ENCODE assay signal across 25 cellular contexts in the genomic region with DNA sequence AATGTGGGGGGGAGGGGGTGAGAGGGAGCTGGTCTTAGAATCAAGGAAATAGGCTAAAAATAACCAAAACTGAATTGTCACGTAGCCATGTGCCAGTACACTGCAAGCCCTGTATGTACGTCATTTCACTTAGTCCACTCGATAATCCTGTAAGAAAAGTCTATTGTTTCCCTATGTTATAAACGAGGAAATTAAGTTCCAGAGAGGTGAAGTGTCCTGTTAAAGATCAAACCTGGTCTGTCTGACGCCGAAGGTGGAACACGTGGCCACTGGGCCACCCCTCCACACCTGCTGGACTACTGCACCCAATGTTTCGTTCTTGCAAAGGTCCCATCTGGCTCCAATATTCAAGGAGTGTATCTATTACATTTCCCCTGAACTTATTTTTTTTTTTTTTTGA. TPM values are rescaled to one million over a fixed set of nuclear protein-coding genes. Genes with fewer than 3 reads are reported as not detected.
A peak's percentile ranks its signal among the peaks of the same experiment; 100 is the strongest.
DNase-seq lines count a peak whose midpoint lies in the region; ATAC-seq, FAIRE-seq and TF ChIP-seq lines count a peak whose summit lies in the region.
"Had no signal": no experiment of that assay in that cellular context is flagged by ENCODE, and none has a peak within 500 bp of the region (broad histone marks: within the 10 kb centered on the region; RNA-seq: fewer than 3 reads in every experiment).

No MANE protein-coding gene starts in this region.

- no peaks in the 10 kb centered on the region for H3K9me3 ChIP-seq in sigmoid colon
- H3K9me3 ChIP-seq: right lobe of liver, SJCRH30, thoracic aorta had no signal

- no peak for FAIRE-seq in H54 (lab: Jason Lieb, UNC)
- FAIRE-seq: GM12892 had no signal

- no peak for TF ChIP-seq CTCF in sigmoid colon (IDR thresholded peaks at IDR 0.05)

- DNase-seq in DMS79 (lab: John Stamatoyannopoulos, UW) (peak; percentile 62), NCI-H2196 (lab: John Stamatoyannopoulos, UW; ENCODE audit: unreplicated experiment) (peak; percentile 62), left colon (peak; percentile 66 to 86), sigmoid colon (peak; percentile 42), NCI-H446 treated with DMSO at 0.1 percent for 48 hours (lab: John Stamatoyannopoulos, UW) (no peak), H54 (ENCODE audit: insufficient read length, low spot score) (no peak), NK-92 (lab: John Stamatoyannopoulos, UW; ENCODE audit: unreplicated experiment) (no peak)
- DNase-seq in NK-92 treated with Interleukin-12 subunit alpha and Interleukin-12 subunit beta, amount 100 ng/mL, for 24 hours (lab: John Stamatoyannopoulos, UW): no peak
- DNase-seq: activated gamma-delta T cell treated with Interleukin-2 at 50 U/mL for 16 hours; CD4-positive, CD25-positive, alpha-beta regulatory T cell; cortex of kidney; DND-41; left ventricle myocardium superior; NCI-H2081; right lobe of liver; stimulated activated CD4-positive, alpha-beta T cell treated with anti-CD3 and anti-CD28 coated beads, Interleukin-1b, Interleukin-23, amount 100 ng/mL, for 48 hours; stimulated activated naive B cell treated with anti-CD40 and anti-IgM and Interleukin-4, amounts not matched to agents 10 μg/mL and 1 μg/mL and 100 μg/mL, for 72 hours had no signal

- no peaks in the 10 kb centered on the region for H3K36me3 ChIP-seq in sigmoid colon
- H3K36me3 ChIP-seq: right lobe of liver, SJCRH30, thoracic aorta had no signal

- no peak for TF ChIP-seq EP300 in sigmoid colon (IDR thresholded peaks at IDR 0.05)

- no peaks in the 10 kb centered on the region for H3K27me3 ChIP-seq in sigmoid colon
- H3K27me3 ChIP-seq: right lobe of liver, SJCRH30 had no signal

- H3K27ac ChIP-seq in sigmoid colon: no peak overlapping the region
- H3K27ac ChIP-seq: right lobe of liver, SJCRH30, thoracic aorta had no signal

- peak; percentile 80 for ATAC-seq in left colon
- ATAC-seq: left ventricle myocardium superior; Panc1; right lobe of liver; stimulated activated naive B cell treated with anti-CD40 and anti-IgM and Interleukin-4, amounts not matched to agents 10 μg/mL and 1 μg/mL and 100 μg/mL, for 72 hours had no signal

- intact Hi-C loops in left colon (cut with DNase I, micrococcal nuclease) (no loop called here), sigmoid colon (cut with DNase I) (no loop called here)

- no peak overlapping the region for H3K4me3 ChIP-seq in sigmoid colon
- H3K4me3 ChIP-seq: right lobe of liver, SJCRH30, thoracic aorta had no signal

- WGBS in sigmoid colon, 2 donors: 20 to 70% methylated on average over 8 of the region's 8 CpGs

- H3K4me1 ChIP-seq in sigmoid colon: peaks cover 0 to 6% (median 2%) of the 10 kb centered on the region in 4 donors
- H3K4me1 ChIP-seq: right lobe of liver had no signal

- TF ChIP-seq POLR2A in sigmoid colon (IDR thresholded peaks at IDR 0.05): no peak
- no peak for TF ChIP-seq POLR2A in H54 (IDR thresholded peaks at IDR 0.05; ENCODE audit: low read depth, low read length)

RNA-seq across cellular contexts. Expression of gene TFCP2L1, which starts 29.6 kb away (rescaled TPM):
- total RNA-seq in left colon (100 to 1,000 TPM; 106 to 149 TPM), sigmoid colon (under 1 TPM; 0.14 to 0.55 (median 0.43) TPM)
- 10 to 100 TPM in 2 of 3 donors, 1 to 10 TPM in 1; 7.2 to 35.5 (median 29.1) TPM for polyA plus RNA-seq in sigmoid colon
- total RNA-seq: myocyte; osteocyte; T-helper 1 cell treated with Interleukin-12 subunit alpha and Interleukin-12 subunit beta and Interleukin-4 antibody, amounts not matched to agents 30 ng/mL and 1 ng/mL, for 36 hours had no signal
- polyA plus RNA-seq: AG04450; CD4-positive, CD25-positive, alpha-beta regulatory T cell had no signal

Comparison
In these comparisons a context has a peak if more than half of its experiments do, and no peak if none do; other contexts are left out.
1. DNase-seq: peak in DMS79 (single experiment), NCI-H2196 (single experiment), left colon (2 of 2) and sigmoid colon (single experiment); none in NCI-H446 treated with DMSO at 0.1 percent for 48 hours (single experiment), H54 (single experiment), NK-92 (single experiment) and NK-92 treated with Interleukin-12 subunit alpha and Interleukin-12 subunit beta, amount 100 ng/mL, for 24 hours (single experiment).
2. RNA of gene TFCP2L1, which starts 29.6 kb away (total RNA-seq): 106 to 149 TPM in left colon; 0.14 to 0.55 TPM in sigmoid colon; every median in the first group is over 10 times any median in the second.